Comparison of ENCODE assay signal across 8 cellular contexts in genomic region chr20:62861732-62862336, GRCh38. TPM values are rescaled to one million over a fixed set of nuclear protein-coding genes. Genes with fewer than 3 reads are reported as not detected.
A peak's percentile ranks its signal among the peaks of the same experiment; 100 is the strongest.
DNase-seq lines count a peak whose midpoint lies in the region; ATAC-seq and TF ChIP-seq lines count a peak whose summit lies in the region.

Gene TCFL5, minus strand, starts transcription at chr20:62861822. Its CDS starts 152 bp downstream, at chr20:62861670.

- intact Hi-C loops in sciatic nerve (cut with DNase I): no loop called here

- no peak for TF ChIP-seq CTCF in astrocyte of the cerebellum (IDR thresholded peaks at IDR 0.05; ENCODE audit: low read depth, low read length, missing control alignments)

- H3K4me3 ChIP-seq in astrocyte of the cerebellum (ENCODE audit: low read depth, low read length): peak within 1 kb of the TSS; percentile 46

- ATAC-seq in HG02610 (IDR thresholded peaks at IDR 0.05; ENCODE audit: unreplicated experiment) (peak; percentile 53), sciatic nerve (peak; percentile 97), GM18517 (IDR thresholded peaks at IDR 0.05; ENCODE audit: unreplicated experiment) (no peak)

- DNase-seq in GM04504 (ENCODE audit: low read depth) (peak; percentile 53), NCI-H128 (lab: John Stamatoyannopoulos, UW; ENCODE audit: unreplicated experiment) (peak; percentile 52), T1000 (lab: John Stamatoyannopoulos, UW) (peak; percentile 84), astrocyte of the cerebellum (ENCODE audit: low read depth) (no peak), hypothalamus (lab: John Stamatoyannopoulos, UW) (peak; percentile 46 to 97 (median 87)), sciatic nerve (ENCODE audit: low spot score) (peak; percentile 95)

- in situ Hi-C loops in astrocyte of the cerebellum (cut with HindIII; ENCODE audit: low sequenced_read_pairs): no loop called here

RNA-seq across cellular contexts. Expression of gene TCFL5, which starts in this region (rescaled TPM):
- 14.6 TPM for total RNA-seq in sciatic nerve
